Comparison of ENCODE assay signal across 11 cellular contexts in the genomic region with DNA sequence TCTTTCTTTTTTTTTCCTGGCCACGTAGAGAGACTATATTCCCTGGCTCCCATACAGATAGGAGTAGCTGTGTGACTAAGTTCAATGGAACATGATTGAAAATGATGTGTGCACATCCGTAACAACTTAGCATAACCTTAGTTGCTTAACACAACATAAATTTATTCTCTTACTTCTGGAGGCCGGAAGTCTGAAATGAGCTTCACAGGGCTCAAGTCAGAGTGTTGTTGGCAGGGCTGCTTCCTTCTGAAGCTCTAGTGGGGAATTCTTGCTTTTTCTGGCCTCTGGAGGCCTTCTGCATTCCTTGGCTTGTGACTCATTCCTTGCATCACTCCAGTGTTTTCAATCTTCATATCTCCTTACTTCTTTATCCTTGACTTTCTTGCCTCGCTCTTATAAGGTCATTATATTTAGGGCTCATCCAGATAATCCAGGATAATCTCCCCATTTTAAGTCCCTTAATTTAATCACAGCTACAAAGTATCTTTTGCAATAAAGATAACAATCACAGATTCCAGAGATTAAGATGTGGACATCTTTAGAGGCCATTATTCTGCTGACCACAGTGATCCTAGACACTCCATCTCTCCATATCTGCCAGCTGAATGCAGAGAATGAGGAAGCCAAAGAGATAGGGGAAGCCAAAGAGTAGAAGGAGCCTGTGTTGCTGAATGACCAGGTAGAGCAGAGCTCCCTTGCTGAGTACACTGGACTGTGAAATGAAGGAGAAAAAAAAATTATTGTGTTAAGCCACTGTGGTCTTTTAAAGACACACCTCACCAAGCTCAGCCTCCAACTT. TPM values are rescaled to one million over a fixed set of nuclear protein-coding genes. Genes with fewer than 3 reads are reported as not detected.
DNase-seq lines count a peak whose midpoint lies in the region; ATAC-seq, FAIRE-seq and TF ChIP-seq lines count a peak whose summit lies in the region.
"Had no signal": no experiment of that assay in that cellular context is flagged by ENCODE, and none has a peak within 500 bp of the region (broad histone marks: within the 10 kb centered on the region; RNA-seq: fewer than 3 reads in every experiment).

No MANE protein-coding gene starts in this region.

- no peaks in the 10 kb centered on the region for H3K4me1 Mint-ChIP-seq in activated naive CD8-positive, alpha-beta T cell treated with anti-CD3 and anti-CD28 coated beads, Interleukin-2, amount 50 U/mL, for 24 hours

- no peaks in the 10 kb centered on the region for H3K9me3 Mint-ChIP-seq in activated naive CD8-positive, alpha-beta T cell treated with anti-CD3 and anti-CD28 coated beads, Interleukin-2, amount 50 U/mL, for 24 hours
- H3K9me3 Mint-ChIP-seq: activated naive CD4-positive, alpha-beta T cell treated with anti-CD3 and anti-CD28 coated beads, Interleukin-2, amount 50 U/mL, for 72 hours had no signal

- TF ChIP-seq POLR2A in GM18505 (IDR thresholded peaks at IDR 0.05; ENCODE audit: borderline replicate concordance, extremely low read depth, insufficient read depth, insufficient read length): no peak

- no peaks in the 10 kb centered on the region for H3K36me3 Mint-ChIP-seq in activated naive CD8-positive, alpha-beta T cell treated with anti-CD3 and anti-CD28 coated beads, Interleukin-2, amount 50 U/mL, for 24 hours (ENCODE audit: low read depth)
- H3K36me3 Mint-ChIP-seq: activated naive CD4-positive, alpha-beta T cell treated with anti-CD3 and anti-CD28 coated beads, Interleukin-2, amount 50 U/mL, for 72 hours had no signal

- peak; percentile 73 for FAIRE-seq in RCC 7860 (lab: Jason Lieb, UNC)

- no peak for ATAC-seq in HG02970 (IDR thresholded peaks at IDR 0.05; ENCODE audit: low FRiP score, unreplicated experiment)
- ATAC-seq in GM18505 (IDR thresholded peaks at IDR 0.05; ENCODE audit: unreplicated experiment): no peak
- ATAC-seq in activated naive CD8-positive, alpha-beta T cell treated with anti-CD3 and anti-CD28 coated beads, Interleukin-2, amount 50 U/mL, for 24 hours: no peak
- ATAC-seq: activated naive CD4-positive, alpha-beta T cell treated with anti-CD3 and anti-CD28 coated beads, Interleukin-2, amount 50 U/mL, for 72 hours had no signal

- no peak overlapping the region for H3K27ac Mint-ChIP-seq in activated naive CD8-positive, alpha-beta T cell treated with anti-CD3 and anti-CD28 coated beads, Interleukin-2, amount 50 U/mL, for 24 hours
- H3K27ac Mint-ChIP-seq: activated naive CD4-positive, alpha-beta T cell treated with anti-CD3 and anti-CD28 coated beads, Interleukin-2, amount 50 U/mL, for 72 hours had no signal

- H3K27me3 Mint-ChIP-seq in activated naive CD8-positive, alpha-beta T cell treated with anti-CD3 and anti-CD28 coated beads, Interleukin-2, amount 50 U/mL, for 24 hours: no peaks in the 10 kb centered on the region

- H3K4me3 Mint-ChIP-seq in activated naive CD8-positive, alpha-beta T cell treated with anti-CD3 and anti-CD28 coated beads, Interleukin-2, amount 50 U/mL, for 24 hours: no peak overlapping the region

- DNase-seq in ELF-1 (ENCODE audit: low read depth, low spot score) (peak; percentile 62), RCC 7860 (ENCODE audit: low spot score) (peak; percentile 91), fibroblast of gingiva (ENCODE audit: low read depth) (peak; percentile 99), pulmonary artery endothelial cell (ENCODE audit: low read depth, low spot score) (peak; percentile 93), cerebellar cortex (ENCODE audit: low spot score) (no peak)
- no peak for DNase-seq in activated naive CD8-positive, alpha-beta T cell treated with anti-CD3 and anti-CD28 coated beads, Interleukin-2, amount 50 U/mL, for 24 hours
- DNase-seq: NCI-H510A, retina had no signal

RNA-seq across cellular contexts. Expression of gene SNX6, which starts 21.0 kb away (rescaled TPM):
- total RNA-seq in pulmonary artery endothelial cell: 96.3 and 124 TPM in 2 replicates

Comparison
In these comparisons a context has a peak if more than half of its experiments do, and no peak if none do; other contexts are left out.
1. DNase-seq: peak in ELF-1 (single experiment), RCC 7860 (single experiment), fibroblast of gingiva (single experiment) and pulmonary artery endothelial cell (single experiment); none in cerebellar cortex (single experiment) and activated naive CD8-positive, alpha-beta T cell treated with anti-CD3 and anti-CD28 coated beads, Interleukin-2, amount 50 U/mL, for 24 hours (single experiment).